In the genomic region with DNA sequence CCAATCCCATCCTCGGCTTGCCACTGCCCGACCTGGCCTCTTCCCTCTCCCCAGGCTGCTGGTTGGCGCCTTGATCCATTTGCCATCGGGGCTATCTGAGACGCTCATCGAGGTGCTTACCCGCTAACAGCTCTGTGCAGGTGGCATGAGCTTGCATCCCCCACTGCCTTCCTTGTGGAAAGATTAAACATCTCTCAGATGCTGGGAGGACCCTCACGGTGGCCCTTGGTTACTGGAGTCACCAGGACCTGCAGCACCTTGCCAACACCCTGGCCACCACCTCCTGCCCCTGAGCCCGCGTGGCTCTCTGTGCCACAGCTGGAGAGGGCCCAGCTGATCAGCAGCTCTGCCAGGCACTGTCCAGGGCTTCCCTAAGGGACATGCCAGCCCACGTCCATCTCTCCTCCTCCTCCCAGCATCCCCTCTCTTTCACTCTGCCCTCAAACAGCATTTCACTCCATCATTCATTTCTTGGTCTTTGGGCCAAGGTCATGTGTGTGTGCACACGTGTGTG, we compare ENCODE assay signal across 20 cellular contexts.
"Had no signal": no experiment of that assay in that cellular context is flagged by ENCODE, and none has a peak within 500 bp of the region (broad histone marks: within the 10 kb centered on the region; RNA-seq: fewer than 3 reads in every experiment).

No MANE protein-coding gene starts in this region.

- H3K27ac ChIP-seq: brain microvascular endothelial cell, cardiac muscle cell had no signal

- H3K4me3 ChIP-seq: cardiac muscle cell had no signal

- DNase-seq: activated CD4-positive, alpha-beta T cell treated with anti-CD3 and anti-CD28 coated beads for 4 hours; activated CD8-positive, alpha-beta T cell treated with anti-CD3 and anti-CD28 coated beads for 36 hours; activated gamma-delta T cell; activated naive CD4-positive, alpha-beta T cell treated with anti-CD3 and anti-CD28 coated beads for 36 hours; activated T-cell treated with anti-CD3 and anti-CD28 coated beads, Interleukin-2, amount 50 U/mL, for 48 hours; brain microvascular endothelial cell; Kasumi-1; KBM-7; NCI-H1436 treated with DMSO at 0.1 percent for 48 hours; NCI-H187 treated with DMSO at 0.1 percent for 48 hours; NCI-H2081 treated with DMSO at 0.1 percent for 48 hours; NCI-H2171 treated with DMSO at 0.1 percent for 48 hours; NCI-H226; NCI-H69; PC-3; SIG-M5; T-helper 1 cell had no signal

- H3K36me3 ChIP-seq: brain microvascular endothelial cell, cardiac muscle cell had no signal

- ATAC-seq: activated CD4-positive, CD25-positive, alpha-beta regulatory T cell treated with anti-CD3 and anti-CD28 coated beads, Interleukin-2, amount 50 U/mL, for 24 hours; activated CD8-positive, alpha-beta T cell treated with anti-CD3 and anti-CD28 coated beads for 36 hours; activated T-helper 17 cell treated with anti-CD3 and anti-CD28 coated beads, Interleukin-2, amount 50 U/mL, for 72 hours; PC-3 had no signal

- H3K27me3 ChIP-seq: brain microvascular endothelial cell had no signal
